ENCODE assay signal across 13 cellular contexts in the genomic region with DNA sequence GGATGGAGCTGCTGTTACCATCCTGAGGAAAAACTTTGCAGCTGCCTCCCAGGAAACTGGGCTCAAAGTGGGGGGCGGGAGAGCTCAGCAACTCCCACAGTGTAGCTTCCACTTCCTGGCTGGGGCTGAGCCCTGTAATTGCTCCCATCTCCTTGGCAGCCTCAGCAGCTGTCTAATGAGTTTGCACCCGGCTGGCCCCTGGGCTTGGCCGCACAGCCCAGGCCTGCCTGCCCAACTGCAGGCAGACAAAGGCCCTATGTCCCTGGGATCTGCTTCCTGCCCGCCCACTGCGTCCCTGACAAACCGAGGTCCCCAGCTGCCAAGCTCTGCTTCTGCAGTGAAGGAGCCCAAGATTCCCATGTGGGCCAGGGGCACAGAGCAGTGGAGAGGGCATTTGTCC. TPM values are rescaled to one million over a fixed set of nuclear protein-coding genes. Genes with fewer than 3 reads are reported as not detected.
DNase-seq lines count a peak whose midpoint lies in the region; ATAC-seq and TF ChIP-seq lines count a peak whose summit lies in the region.
"Had no signal": no experiment of that assay in that cellular context is flagged by ENCODE, and none has a peak within 500 bp of the region (broad histone marks: within the 10 kb centered on the region; RNA-seq: fewer than 3 reads in every experiment).

No MANE protein-coding gene starts in this region.

- H3K4me2 ChIP-seq in osteoblast (ENCODE audit: insufficient read depth, low read length) = no peak overlapping the region
- H3K4me2 ChIP-seq: BLaER1 had no signal

- H3K9me3 Mint-ChIP-seq in CD4-positive, alpha-beta memory T cell = no peaks in the 10 kb centered on the region
- H3K9me3 Mint-ChIP-seq in nephron progenitor cell = no peaks in the 10 kb centered on the region
- H3K9me3 Mint-ChIP-seq: activated T-cell treated with anti-CD3 and anti-CD28 coated beads, Interleukin-2, amount 50 U/mL, for 24 hours had no signal

- peak; percentile 99 for DNase-seq in DMS 273 (lab: John Stamatoyannopoulos, UW; ENCODE audit: unreplicated experiment)
- DNase-seq in Peyer's patch = peak in 2 of 3 donors; percentile 73 to 78
- peak; percentile 73 for DNase-seq in cardiac septum (ENCODE audit: low spot score)
- DNase-seq in osteoblast (ENCODE audit: insufficient read length, low spot score, missing footprints) = no peak
- no peak for DNase-seq in stomach
- DNase-seq in CD4-positive, alpha-beta memory T cell = no peak
- DNase-seq in nephron progenitor cell = no peak
- DNase-seq: activated CD4-positive, CD25-positive, alpha-beta regulatory T cell; activated T-cell treated with anti-CD3 and anti-CD28 coated beads, Interleukin-2, amount 50 U/mL, for 24 hours; sigmoid colon; uterus had no signal

- no peak for ATAC-seq in HG02870 (IDR thresholded peaks at IDR 0.05; ENCODE audit: unreplicated experiment)

- H3K9me3 ChIP-seq in Peyer's patch (no peaks in the 10 kb centered on the region), osteoblast (ENCODE audit: low read depth, low read length) (no peaks in the 10 kb centered on the region), stomach (no peaks in the 10 kb centered on the region)
- H3K9me3 ChIP-seq in CD4-positive, alpha-beta memory T cell (ENCODE audit: control insufficient read depth in 1 of 2, low read length in 2 of 2) = no peaks in the 10 kb centered on the region
- H3K9me3 ChIP-seq: BLaER1, sigmoid colon, uterus had no signal

- H3K79me2 ChIP-seq in osteoblast (ENCODE audit: insufficient read depth, low read length) = no peaks in the 10 kb centered on the region

- TF ChIP-seq CTCF in Peyer's patch (IDR thresholded peaks at IDR 0.05) (no peak), osteoblast (IDR thresholded peaks at IDR 0.05; ENCODE audit: extremely low read depth, low read depth, low read length) (no peak), stomach (IDR thresholded peaks at IDR 0.05) (no peak), nephron progenitor cell (IDR thresholded peaks at IDR 0.05) (no peak)

- peak overlapping the region in 3 of 4 donors; percentile 45 to 81 (median 49) for H3K27ac ChIP-seq in Peyer's patch
- H3K27ac ChIP-seq in osteoblast (ENCODE audit: low read depth, low read length) = no peak overlapping the region
- no peak overlapping the region for H3K27ac ChIP-seq in stomach
- no peak overlapping the region for H3K27ac ChIP-seq in CD4-positive, alpha-beta memory T cell (ENCODE audit: low read depth, low read length)
- H3K27ac ChIP-seq: BLaER1, uterus had no signal

- WGBS in stomach, 5 donors = 22 to 60% (median 42%) methylated on average over 1 to 6 of the region's 6 CpGs

- intact Hi-C loops in cardiac septum (cut with DNase I) (no loop called here), stomach (cut with DNase I; ENCODE audit: low total_unique reads) (no loop called here)
- intact Hi-C loops in CD4-positive, alpha-beta memory T cell (cut with micrococcal nuclease) = no loop called here

- H2AFZ ChIP-seq in osteoblast (ENCODE audit: low read length) = peak overlapping the region; percentile 0

- H3K36me3 ChIP-seq in Peyer's patch = no peaks in the 10 kb centered on the region
- H3K36me3 ChIP-seq in osteoblast (ENCODE audit: insufficient read depth, low read length) = no peaks in the 10 kb centered on the region
- H3K36me3 ChIP-seq in stomach = no peaks in the 10 kb centered on the region
- H3K36me3 ChIP-seq in CD4-positive, alpha-beta memory T cell (ENCODE audit: insufficient read depth, low read length) = no peaks in the 10 kb centered on the region
- H3K36me3 ChIP-seq: BLaER1, sigmoid colon, uterus had no signal

- POLR2A ChIA-PET in CD4-positive, alpha-beta memory T cell (lab: Charles Lee; ENCODE audit: partially characterized antibody) = no interaction called here

- no peaks in the 10 kb centered on the region for H3K4me1 Mint-ChIP-seq in CD4-positive, alpha-beta memory T cell
- peaks cover 48% of the 10 kb centered on the region for H3K4me1 Mint-ChIP-seq in nephron progenitor cell

- H3K27me3 ChIP-seq in Peyer's patch (no peaks in the 10 kb centered on the region), osteoblast (ENCODE audit: insufficient read depth, low read length) (no peaks in the 10 kb centered on the region), stomach (no peaks in the 10 kb centered on the region)
- no peaks in the 10 kb centered on the region for H3K27me3 ChIP-seq in CD4-positive, alpha-beta memory T cell (ENCODE audit: insufficient read depth, low read length)
- H3K27me3 ChIP-seq: BLaER1, sigmoid colon, uterus had no signal

- no peak for TF ChIP-seq EP300 in stomach (IDR thresholded peaks at IDR 0.05)

- CTCF ChIA-PET in CD4-positive, alpha-beta memory T cell (lab: Charles Lee; ENCODE audit: partially characterized antibody) = no interaction called here

- peaks cover 0 to 9% of the 10 kb centered on the region in 2 donors for H3K27me3 Mint-ChIP-seq in CD4-positive, alpha-beta memory T cell
- H3K27me3 Mint-ChIP-seq in nephron progenitor cell (ENCODE audit: low read depth, poor library complexity) = peaks cover 3% of the 10 kb centered on the region
- H3K27me3 Mint-ChIP-seq: activated T-cell treated with anti-CD3 and anti-CD28 coated beads, Interleukin-2, amount 50 U/mL, for 24 hours had no signal

- no peaks in the 10 kb centered on the region for H4K20me1 ChIP-seq in osteoblast (ENCODE audit: insufficient read depth, low read length)
- H4K20me1 ChIP-seq: BLaER1 had no signal

- H3K4me3 ChIP-seq in Peyer's patch = no peak overlapping the region
- no peak overlapping the region for H3K4me3 ChIP-seq in osteoblast (ENCODE audit: insufficient read depth, low read length)
- H3K4me3 ChIP-seq in stomach = no peak overlapping the region
- no peak overlapping the region for H3K4me3 ChIP-seq in CD4-positive, alpha-beta memory T cell (ENCODE audit: low read length in 2 of 2)
- H3K4me3 ChIP-seq: BLaER1, sigmoid colon, uterus had no signal

- H3K4me3 Mint-ChIP-seq in CD4-positive, alpha-beta memory T cell = no peak overlapping the region
- H3K4me3 Mint-ChIP-seq in nephron progenitor cell = no peak overlapping the region
- H3K4me3 Mint-ChIP-seq: activated T-cell treated with anti-CD3 and anti-CD28 coated beads, Interleukin-2, amount 50 U/mL, for 24 hours had no signal

- H3K27ac Mint-ChIP-seq in CD4-positive, alpha-beta memory T cell = no peak overlapping the region
- no peak overlapping the region for H3K27ac Mint-ChIP-seq in nephron progenitor cell
- H3K27ac Mint-ChIP-seq: activated T-cell treated with anti-CD3 and anti-CD28 coated beads, Interleukin-2, amount 50 U/mL, for 24 hours had no signal

- H3K4me1 ChIP-seq in Peyer's patch (peaks cover 0 to 34% (median 8%) of the 10 kb centered on the region in 4 donors), osteoblast (ENCODE audit: insufficient read depth, low read length) (no peaks in the 10 kb centered on the region), stomach (peaks cover 0 to 20% (median 6%) of the 10 kb centered on the region in 4 donors)
- no peaks in the 10 kb centered on the region for H3K4me1 ChIP-seq in CD4-positive, alpha-beta memory T cell (ENCODE audit: insufficient read depth, low read length)
- H3K4me1 ChIP-seq: uterus had no signal

- no peak for TF ChIP-seq POLR2A in Peyer's patch (IDR thresholded peaks at IDR 0.05)
- no peak for TF ChIP-seq POLR2A in stomach (IDR thresholded peaks at IDR 0.05)

- H3K36me3 Mint-ChIP-seq in CD4-positive, alpha-beta memory T cell = no peaks in the 10 kb centered on the region
- no peaks in the 10 kb centered on the region for H3K36me3 Mint-ChIP-seq in nephron progenitor cell (ENCODE audit: low read depth)

RNA-seq across cellular contexts. Expression of gene EDN2, which starts 30.1 kb away (rescaled TPM):
- 10 to 100 TPM in 3 of 4 donors, not detected in 1; 43.2 to 75.0 (median 49.1) TPM for total RNA-seq in Peyer's patch
- 1.1 TPM for total RNA-seq in cardiac septum
- total RNA-seq in osteoblast = not detected in 2 replicates
- 10 to 100 TPM in 2 of 5 donors, not detected in 3; 16.5 to 71.8 TPM for total RNA-seq in stomach
- 1 to 10 TPM; 1.5 to 2.5 (median 2.1) TPM for polyA plus RNA-seq in stomach
- total RNA-seq in CD4-positive, alpha-beta memory T cell = not detected
- not detected for polyA plus RNA-seq in CD4-positive, alpha-beta memory T cell

Comparison
In these comparisons a context has a peak if more than half of its experiments do, and no peak if none do; other contexts are left out.
1. DNase-seq: peak in DMS 273 (single experiment), Peyer's patch (2 of 3) and cardiac septum (single experiment); none in osteoblast (single experiment), stomach (single experiment), CD4-positive, alpha-beta memory T cell (0 of 5) and nephron progenitor cell (single experiment).
2. H3K27ac ChIP-seq: peak in Peyer's patch (3 of 4); none in osteoblast (single experiment), stomach (0 of 5) and CD4-positive, alpha-beta memory T cell (single experiment).